In genomic region chr18:44625367-44625766, GRCh38 we compare ENCODE assay signal across 24 cellular contexts. TPM values are rescaled to one million over a fixed set of nuclear protein-coding genes. Genes with fewer than 3 reads are reported as not detected.
DNase-seq lines count a peak whose midpoint lies in the region; ATAC-seq and TF ChIP-seq lines count a peak whose summit lies in the region.
"Had no signal": no experiment of that assay in that cellular context is flagged by ENCODE, and none has a peak within 500 bp of the region (broad histone marks: within the 10 kb centered on the region; RNA-seq: fewer than 3 reads in every experiment).

No MANE protein-coding gene starts in this region.

- H3K4me3 ChIP-seq in SJCRH30 (no peak overlapping the region), testis (no peak overlapping the region), body of pancreas (no peak overlapping the region)
- H3K4me3 ChIP-seq: A549, HAP-1, left ventricle myocardium inferior, SJSA1, vagina had no signal

- H3K27ac ChIP-seq in SJCRH30 (no peak overlapping the region), testis (no peak overlapping the region), body of pancreas (no peak overlapping the region)
- H3K27ac ChIP-seq: A549, left ventricle myocardium inferior, SJSA1, vagina had no signal

- no peaks in the 10 kb centered on the region for H3K9me3 ChIP-seq in SJCRH30 (replicated peaks)
- no peaks in the 10 kb centered on the region for H3K9me3 ChIP-seq in testis
- no peaks in the 10 kb centered on the region for H3K9me3 ChIP-seq in body of pancreas
- H3K9me3 ChIP-seq: A549, HAP-1, left ventricle myocardium inferior, SJSA1, vagina had no signal

- no peak for ATAC-seq in stimulated activated memory B cell treated with anti-CD40 and anti-IgM and Interleukin-4, amounts not matched to agents 10 μg/mL and 1 μg/mL and 100 μg/mL, for 72 hours
- ATAC-seq in GM19351 (IDR thresholded peaks at IDR 0.05; ENCODE audit: unreplicated experiment) (no peak), body of pancreas (no peak)
- ATAC-seq: A549; activated T-cell treated with anti-CD3 and anti-CD28 coated beads, Interleukin-2, amount 50 U/mL, for 72 hours had no signal

- H3K36me3 ChIP-seq in SJCRH30 (no peaks in the 10 kb centered on the region), testis (ENCODE audit: low read depth, missing control alignments) (no peaks in the 10 kb centered on the region), body of pancreas (replicated peaks in 1 of 2; ENCODE audit: insufficient read depth in 1 of 2, low read depth in 2 of 2) (no peaks in the 10 kb centered on the region)
- H3K36me3 ChIP-seq: HAP-1, left ventricle myocardium inferior, SJSA1, vagina had no signal

- H3K36me3 Mint-ChIP-seq in stimulated activated memory B cell treated with anti-CD40 and anti-IgM and Interleukin-4, amounts not matched to agents 10 μg/mL and 1 μg/mL and 100 μg/mL, for 72 hours, result no peaks in the 10 kb centered on the region
- H3K36me3 Mint-ChIP-seq: CD4-positive, alpha-beta memory T cell had no signal

- H3K27me3 Mint-ChIP-seq in stimulated activated memory B cell treated with anti-CD40 and anti-IgM and Interleukin-4, amounts not matched to agents 10 μg/mL and 1 μg/mL and 100 μg/mL, for 72 hours, result no peaks in the 10 kb centered on the region
- H3K27me3 Mint-ChIP-seq: central memory CD8-positive, alpha-beta T cell; stimulated activated naive CD8-positive, alpha-beta T cell treated with anti-CD3 and anti-CD28 coated beads, Interleukin-15, Interleukin-2, amounts not matched to agents 100 ng/mL and 50 ng/mL, for 24 hours had no signal

- intact Hi-C loops in testis (cut with DNase I; ENCODE audit: low total_unique reads) (no loop called here), body of pancreas (cut with DNase I) (no loop called here)

- DNase-seq in NCI-H2081 (lab: John Stamatoyannopoulos, UW) (peak; percentile 6 to 49), NCI-H2081 treated with DMSO at 0.1 percent for 48 hours (lab: John Stamatoyannopoulos, UW) (no peak), NCI-H146 treated with DMSO at 0.1 percent for 48 hours (lab: John Stamatoyannopoulos, UW; ENCODE audit: unreplicated experiment) (peak; percentile 20), SJCRH30 (peak; percentile 26 to 50), testis (no peak), body of pancreas (no peak)
- DNase-seq: activated CD4-positive, alpha-beta T cell treated with anti-CD3 and anti-CD28 coated beads, Interleukin-2, amount 10 ng/mL, durations not matched to agents 7 days and 5 days; activated naive CD4-positive, alpha-beta T cell; activated T-cell treated with anti-CD3 and anti-CD28 coated beads, Interleukin-2, amount 50 U/mL, for 72 hours; AML-193; CD4-positive, alpha-beta memory T cell; GF-D8; hippocampal formation; left ventricle myocardium inferior; NCI-H1092; occipital lobe had no signal

- H3K4me1 ChIP-seq in SJCRH30 (peaks cover 23% of the 10 kb centered on the region), testis (no peaks in the 10 kb centered on the region), body of pancreas (no peaks in the 10 kb centered on the region)
- H3K4me1 ChIP-seq: HAP-1 had no signal

- H3K9me3 Mint-ChIP-seq in stimulated activated memory B cell treated with anti-CD40 and anti-IgM and Interleukin-4, amounts not matched to agents 10 μg/mL and 1 μg/mL and 100 μg/mL, for 72 hours, result no peaks in the 10 kb centered on the region
- H3K9me3 Mint-ChIP-seq: activated CD4-positive, alpha-beta T cell treated with anti-CD3 and anti-CD28 coated beads, Interleukin-2, amount 10 ng/mL, durations not matched to agents 7 days and 5 days; activated T-cell treated with anti-CD3 and anti-CD28 coated beads, Interleukin-2, amount 50 U/mL, for 72 hours; CD4-positive, alpha-beta memory T cell; central memory CD8-positive, alpha-beta T cell; stimulated activated naive CD8-positive, alpha-beta T cell treated with anti-CD3 and anti-CD28 coated beads, Interleukin-15, Interleukin-2, amounts not matched to agents 100 ng/mL and 50 ng/mL, for 24 hours had no signal

- no peak for TF ChIP-seq CTCF in testis (IDR thresholded peaks at IDR 0.05)
- no peak for TF ChIP-seq CTCF in body of pancreas (IDR thresholded peaks at IDR 0.05)

- H3K4me1 Mint-ChIP-seq in stimulated activated memory B cell treated with anti-CD40 and anti-IgM and Interleukin-4, amounts not matched to agents 10 μg/mL and 1 μg/mL and 100 μg/mL, for 72 hours, result peaks cover 44% of the 10 kb centered on the region
- H3K4me1 Mint-ChIP-seq: activated CD4-positive, alpha-beta T cell treated with anti-CD3 and anti-CD28 coated beads, Interleukin-2, amount 10 ng/mL, durations not matched to agents 7 days and 5 days; CD4-positive, alpha-beta memory T cell; central memory CD8-positive, alpha-beta T cell had no signal

- TF ChIP-seq POLR2A in testis (IDR thresholded peaks at IDR 0.05), result no peak
- no peak for TF ChIP-seq POLR2A in body of pancreas (IDR thresholded peaks at IDR 0.05)

- H3K27ac Mint-ChIP-seq in stimulated activated memory B cell treated with anti-CD40 and anti-IgM and Interleukin-4, amounts not matched to agents 10 μg/mL and 1 μg/mL and 100 μg/mL, for 72 hours, result peak overlapping the region; percentile 62
- H3K27ac Mint-ChIP-seq: activated CD4-positive, alpha-beta T cell treated with anti-CD3 and anti-CD28 coated beads, Interleukin-2, amount 10 ng/mL, durations not matched to agents 7 days and 5 days; activated T-cell treated with anti-CD3 and anti-CD28 coated beads, Interleukin-2, amount 50 U/mL, for 72 hours; CD4-positive, alpha-beta memory T cell; stimulated activated naive CD8-positive, alpha-beta T cell treated with anti-CD3 and anti-CD28 coated beads, Interleukin-15, Interleukin-2, amounts not matched to agents 100 ng/mL and 50 ng/mL, for 24 hours had no signal

- H3K27me3 ChIP-seq in SJCRH30, result no peaks in the 10 kb centered on the region
- H3K27me3 ChIP-seq in testis, result no peaks in the 10 kb centered on the region
- H3K27me3 ChIP-seq in body of pancreas, result no peaks in the 10 kb centered on the region
- H3K27me3 ChIP-seq: SJSA1, vagina had no signal

- WGBS in testis, 2 donors, result 75 to 76% methylated on average over 4 of the region's 4 CpGs
- WGBS in body of pancreas, 2 donors, result 82 to 88% methylated on average over 4 of the region's 4 CpGs

- no peak overlapping the region for H3K4me3 Mint-ChIP-seq in stimulated activated memory B cell treated with anti-CD40 and anti-IgM and Interleukin-4, amounts not matched to agents 10 μg/mL and 1 μg/mL and 100 μg/mL, for 72 hours
- H3K4me3 Mint-ChIP-seq: activated CD4-positive, alpha-beta T cell treated with anti-CD3 and anti-CD28 coated beads, Interleukin-2, amount 10 ng/mL, durations not matched to agents 7 days and 5 days; activated T-cell treated with anti-CD3 and anti-CD28 coated beads, Interleukin-2, amount 50 U/mL, for 72 hours; CD4-positive, alpha-beta memory T cell; central memory CD8-positive, alpha-beta T cell; stimulated activated naive CD8-positive, alpha-beta T cell treated with anti-CD3 and anti-CD28 coated beads, Interleukin-15, Interleukin-2, amounts not matched to agents 100 ng/mL and 50 ng/mL, for 24 hours had no signal

RNA-seq across cellular contexts. Expression of gene SETBP1, which starts 55.3 kb away (rescaled TPM):
- total RNA-seq in SJCRH30 (2014; rRNA removed; shearing (Covaris generic)), result 10.5 and 11.9 TPM in 2 replicates
- total RNA-seq in testis (10 to 100 TPM; 33.1 to 34.7 TPM), body of pancreas (10 to 100 TPM; 23.6 to 37.2 TPM)
- polyA plus RNA-seq in testis (ENCODE audit: insufficient read depth, low read depth, low replicate concordance), result 6.2 TPM

Comparison
In these comparisons a context has a peak if more than half of its experiments do, and no peak if none do; other contexts are left out.
1. DNase-seq: peak in NCI-H2081 (2 of 2), NCI-H146 treated with DMSO at 0.1 percent for 48 hours (single experiment) and SJCRH30 (2 of 2); none in NCI-H2081 treated with DMSO at 0.1 percent for 48 hours (single experiment), testis (single experiment) and body of pancreas (0 of 4).